In genomic region chr7:28731092-28731491, GRCh38 we compare ENCODE assay signal across 24 cellular contexts.
DNase-seq lines count a peak whose midpoint lies in the region; ATAC-seq, FAIRE-seq and TF ChIP-seq lines count a peak whose summit lies in the region.
"Had no signal": no experiment of that assay in that cellular context is flagged by ENCODE, and none has a peak within 500 bp of the region (broad histone marks: within the 10 kb centered on the region; RNA-seq: fewer than 3 reads in every experiment).

No MANE protein-coding gene starts in this region.

- H4K91ac ChIP-seq in mesenchymal stem cell (ENCODE audit: low read length) = no peak overlapping the region

- FAIRE-seq in RCC 7860 (lab: Jason Lieb, UNC) = peak; percentile 10
- FAIRE-seq in endothelial cell of umbilical vein (lab: Jason Lieb, UNC) = no peak
- FAIRE-seq: A549, D721Med, H1 had no signal

- H2BK15ac ChIP-seq in mesenchymal stem cell (ENCODE audit: low read depth, poor library complexity, severe bottlenecking) = no peak overlapping the region

- no peaks in the 10 kb centered on the region for H3K36me3 ChIP-seq in GM23248 (ENCODE audit: low read depth)
- no peaks in the 10 kb centered on the region for H3K36me3 ChIP-seq in endothelial cell of umbilical vein (ENCODE audit: control insufficient read depth in 2 of 2, extremely low read depth in 1 of 2, insufficient read depth in 2 of 2, low read length in 2 of 2)
- H3K36me3 ChIP-seq in mesenchymal stem cell (ENCODE audit: control insufficient read depth in 1 of 2, insufficient read depth in 2 of 2, low read depth in 1 of 2, low read length in 2 of 2) = peaks cover 10 to 21% of the 10 kb centered on the region in 2 experiments
- H3K36me3 ChIP-seq: BLaER1 treated with 17β-estradiol and CSF1 and Interleukin-3, amounts not matched to agents 10 nM and 100 nM had no signal

- no peak for ATAC-seq in activated CD8-positive, alpha-beta memory T cell treated with anti-CD3 and anti-CD28 coated beads, Interleukin-2, amount 10 ng/mL, durations not matched to agents 7 days and 5 days
- no peak for ATAC-seq in GM21619 (IDR thresholded peaks at IDR 0.05; ENCODE audit: unreplicated experiment)
- ATAC-seq: A549, HCT116 had no signal

- H3K27me3 Mint-ChIP-seq in activated CD8-positive, alpha-beta memory T cell treated with anti-CD3 and anti-CD28 coated beads, Interleukin-2, amount 10 ng/mL, durations not matched to agents 7 days and 5 days = no peaks in the 10 kb centered on the region
- H3K27me3 Mint-ChIP-seq: CD4-positive, alpha-beta T cell had no signal

- H2AFZ ChIP-seq in GM23248 (no peak overlapping the region), endothelial cell of umbilical vein (ENCODE audit: low read depth, low read length) (no peak overlapping the region), mesenchymal stem cell (ENCODE audit: low read depth, low read length) (no peak overlapping the region)

- peaks cover 27% of the 10 kb centered on the region for H3F3A ChIP-seq in GM23248 (ENCODE audit: insufficient read depth)

- H3K23ac ChIP-seq in mesenchymal stem cell (ENCODE audit: low read length in 2 of 2) = no peak overlapping the region

- H2AK5ac ChIP-seq in mesenchymal stem cell (ENCODE audit: low read length, severe bottlenecking) = no peak overlapping the region

- H3K9me2 ChIP-seq in GM23248 (ENCODE audit: insufficient read depth) = peaks cover 5% of the 10 kb centered on the region; the same call in 1 of the 2 replicates

- no peak overlapping the region for H2BK120ac ChIP-seq in mesenchymal stem cell (ENCODE audit: low read depth, low read length)

- H3K79me1 ChIP-seq in mesenchymal stem cell (replicated peaks; ENCODE audit: low read length, poor library complexity, severe bottlenecking) = peaks cover 41% of the 10 kb centered on the region

- no peak overlapping the region for H3K4ac ChIP-seq in mesenchymal stem cell (ENCODE audit: low read depth in 1 of 2, low read length in 2 of 2)

- no peak overlapping the region for H3K27ac ChIP-seq in GM23248
- H3K27ac ChIP-seq in endothelial cell of umbilical vein (ENCODE audit: insufficient read depth, low read depth, low read length) = no peak overlapping the region
- no peak overlapping the region for H3K27ac ChIP-seq in mesenchymal stem cell (ENCODE audit: low read length, poor library complexity, severe bottlenecking)
- H3K27ac ChIP-seq: A549; BLaER1 treated with 17β-estradiol and CSF1 and Interleukin-3, amounts not matched to agents 10 nM and 100 nM; HL-60; SK-N-MC had no signal

- BruUV-seq in endothelial cell of umbilical vein (replicated peaks; lab: Mats Ljungman, UMichigan) = no TSS peak

- H3K27me3 ChIP-seq in GM23248 (replicated peaks; ENCODE audit: insufficient read depth) (no peaks in the 10 kb centered on the region), endothelial cell of umbilical vein (ENCODE audit: control insufficient read depth in 2 of 2, insufficient read depth in 2 of 2, low read length in 2 of 2) (no peaks in the 10 kb centered on the region), mesenchymal stem cell (ENCODE audit: control insufficient read depth in 1 of 2, insufficient read depth in 1 of 2, low read length in 2 of 2) (no peaks in the 10 kb centered on the region)
- H3K27me3 ChIP-seq: BLaER1 treated with 17β-estradiol and CSF1 and Interleukin-3, amounts not matched to agents 10 nM and 100 nM had no signal

- in situ Hi-C loops in GM23248 (cut with MboI) = no loop called here

- no peak overlapping the region for H2BK5ac ChIP-seq in mesenchymal stem cell (ENCODE audit: low read depth, low read length, poor library complexity, severe bottlenecking)

- dilution Hi-C loops in endothelial cell of umbilical vein (cut with MboI; ENCODE audit: extremely low pct_ligation_motif_present, low sequenced_read_pairs) = no loop called here

- H3K4me3 ChIP-seq in GM23248 (no peak overlapping the region), endothelial cell of umbilical vein (replicated peaks in 1 of 3; ENCODE audit: insufficient read depth in 1 of 3, low read depth in 1 of 3, low read length in 3 of 3) (no peak overlapping the region), mesenchymal stem cell (ENCODE audit: insufficient read depth in 1 of 2, low read depth in 1 of 2, low read length in 2 of 2) (peak overlapping the region in 1 of 2 experiments; percentile 70)
- H3K4me3 ChIP-seq: A549; BLaER1 treated with 17β-estradiol and CSF1 and Interleukin-3, amounts not matched to agents 10 nM and 100 nM; SK-N-MC had no signal

- peaks cover 53% of the 10 kb centered on the region for H3K4me1 ChIP-seq in GM23248 (ENCODE audit: insufficient read depth)
- peaks cover 3% of the 10 kb centered on the region for H3K4me1 ChIP-seq in endothelial cell of umbilical vein (ENCODE audit: control insufficient read depth, extremely low read depth, insufficient read depth, low read length)
- peaks cover 19% of the 10 kb centered on the region for H3K4me1 ChIP-seq in mesenchymal stem cell (ENCODE audit: control insufficient read depth, insufficient read depth, low read depth, low read length)

- H3K9me3 ChIP-seq in GM23248 (ENCODE audit: low read depth) = no peaks in the 10 kb centered on the region
- no peaks in the 10 kb centered on the region for H3K9me3 ChIP-seq in endothelial cell of umbilical vein (replicated peaks; ENCODE audit: control insufficient read depth, insufficient read depth, low read length)
- no peaks in the 10 kb centered on the region for H3K9me3 ChIP-seq in mesenchymal stem cell (ENCODE audit: control insufficient read depth, low read length)
- H3K9me3 ChIP-seq: A549; BLaER1 treated with 17β-estradiol and CSF1 and Interleukin-3, amounts not matched to agents 10 nM and 100 nM had no signal

- H3K4me2 ChIP-seq in GM23248 (ENCODE audit: unreplicated experiment) (peak overlapping the region; percentile 98), endothelial cell of umbilical vein (ENCODE audit: insufficient read depth, low read length) (no peak overlapping the region), mesenchymal stem cell (ENCODE audit: low read length, poor library complexity, severe bottlenecking) (no peak overlapping the region)
- H3K4me2 ChIP-seq: A549; BLaER1 treated with 17β-estradiol and CSF1 and Interleukin-3, amounts not matched to agents 10 nM and 100 nM had no signal

- no peak for TF ChIP-seq POLR2A in endothelial cell of umbilical vein (IDR thresholded peaks at IDR 0.05; ENCODE audit: low read depth, low read length)

- POLR2A ChIA-PET in endothelial cell of umbilical vein (lab: Charles Lee) = no interaction called here

- no peak overlapping the region for H4K8ac ChIP-seq in mesenchymal stem cell (ENCODE audit: low read length)

- no peak overlapping the region; the same call in 1 of the 2 replicates for H3K9ac ChIP-seq in GM23248
- H3K9ac ChIP-seq in endothelial cell of umbilical vein (replicated peaks; ENCODE audit: extremely low read depth, insufficient read depth, low read length) = no peak overlapping the region
- H3K9ac ChIP-seq in mesenchymal stem cell (ENCODE audit: low read length) = peak overlapping the region; percentile 95
- H3K9ac ChIP-seq: BLaER1 treated with 17β-estradiol and CSF1 and Interleukin-3, amounts not matched to agents 10 nM and 100 nM had no signal

- no peaks in the 10 kb centered on the region for H3K9me3 Mint-ChIP-seq in activated CD8-positive, alpha-beta memory T cell treated with anti-CD3 and anti-CD28 coated beads, Interleukin-2, amount 10 ng/mL, durations not matched to agents 7 days and 5 days (ENCODE audit: low read depth)
- H3K9me3 Mint-ChIP-seq: CD4-positive, alpha-beta T cell had no signal

- H3K9me1 ChIP-seq in endothelial cell of umbilical vein (replicated peaks; ENCODE audit: control insufficient read depth, extremely low read depth, insufficient read depth, low read length) = no peaks in the 10 kb centered on the region

- H4K20me1 ChIP-seq in GM23248 (ENCODE audit: insufficient read depth) (no peaks in the 10 kb centered on the region), endothelial cell of umbilical vein (replicated peaks; ENCODE audit: control insufficient read depth, extremely low read depth, insufficient read depth, low read length) (no peaks in the 10 kb centered on the region)

- H3K14ac ChIP-seq in mesenchymal stem cell (ENCODE audit: low read length in 2 of 2) = no peak overlapping the region

- no peaks in the 10 kb centered on the region for H3K4me1 Mint-ChIP-seq in activated CD8-positive, alpha-beta memory T cell treated with anti-CD3 and anti-CD28 coated beads, Interleukin-2, amount 10 ng/mL, durations not matched to agents 7 days and 5 days

- intact Hi-C loops in endothelial cell of umbilical vein (cut with micrococcal nuclease) = no loop called here

- H2BK12ac ChIP-seq in mesenchymal stem cell (ENCODE audit: low read length in 2 of 2) = no peak overlapping the region

- H3K79me2 ChIP-seq in GM23248 (ENCODE audit: insufficient read depth) (peaks cover 15% of the 10 kb centered on the region; the same call in 1 of the 2 replicates), endothelial cell of umbilical vein (ENCODE audit: control insufficient read depth, insufficient read depth, low read length) (no peaks in the 10 kb centered on the region)

- DNase-seq in GM23248 (no peak), RCC 7860 (ENCODE audit: low spot score) (no peak), endothelial cell of umbilical vein (ENCODE audit: low read depth, low spot score) (peak; percentile 39), mesenchymal stem cell (no peak)
- no peak for DNase-seq in activated CD8-positive, alpha-beta memory T cell treated with anti-CD3 and anti-CD28 coated beads, Interleukin-2, amount 10 ng/mL, durations not matched to agents 7 days and 5 days
- no peak for DNase-seq in stimulated activated CD4-positive, alpha-beta T cell treated with anti-CD3 and anti-CD28 coated beads, Interleukin-12 subunit alpha, Interleukin-12 subunit beta, amount 100 ng/mL, for 4 hours
- DNase-seq: AML-193; CD4-positive, alpha-beta T cell; NCI-H1092; NCI-H1417 treated with DMSO at 0.1 percent for 48 hours; NCI-H1694 treated with DMSO at 0.1 percent for 48 hours; NCI-H2081; NCI-H226; NCI-H510A; NCI-H69; SIG-M5 had no signal

- CTCF ChIA-PET in endothelial cell of umbilical vein (lab: Charles Lee) = interaction anchor here (1.7 kb wide), 1 partner anchor 21 kb away, joined by 4 read pairs; no protein-coding TSS in a partner anchor
- CTCF ChIA-PET in activated CD8-positive, alpha-beta memory T cell treated with anti-CD3 and anti-CD28 coated beads, Interleukin-2, amount 10 ng/mL, durations not matched to agents 7 days and 5 days (lab: Charles Lee) = no interaction called here

- no peak for TF ChIP-seq CTCF in endothelial cell of umbilical vein (IDR thresholded peaks at IDR 0.05; ENCODE audit: extremely low read depth in 1 of 2, insufficient read depth in 1 of 2, low read depth in 1 of 2, low read length in 2 of 2)

- H3K27ac Mint-ChIP-seq in activated CD8-positive, alpha-beta memory T cell treated with anti-CD3 and anti-CD28 coated beads, Interleukin-2, amount 10 ng/mL, durations not matched to agents 7 days and 5 days = no peak overlapping the region
- H3K27ac Mint-ChIP-seq: CD4-positive, alpha-beta T cell had no signal

- no peak overlapping the region for H3K18ac ChIP-seq in mesenchymal stem cell (ENCODE audit: low read depth in 1 of 2, low read length in 2 of 2)

- H3K4me3 Mint-ChIP-seq in activated CD8-positive, alpha-beta memory T cell treated with anti-CD3 and anti-CD28 coated beads, Interleukin-2, amount 10 ng/mL, durations not matched to agents 7 days and 5 days = no peak overlapping the region
- H3K4me3 Mint-ChIP-seq: CD4-positive, alpha-beta T cell had no signal

- WGBS in GM23248 (ENCODE audit: low coverage in 1 of 2, low lambda C conversion rate in 2 of 2, missing lambda C conversion rate in 2 of 2), 2 experiments = 13 to 24% methylated on average over 3 of the region's 3 CpGs
- WGBS in mesenchymal stem cell = no CpG with 5 or more reads among the region's 3 CpGs

- H3K36me3 Mint-ChIP-seq in activated CD8-positive, alpha-beta memory T cell treated with anti-CD3 and anti-CD28 coated beads, Interleukin-2, amount 10 ng/mL, durations not matched to agents 7 days and 5 days = no peaks in the 10 kb centered on the region
